In genomic region chr10:17257466-17258321, GRCh38 we compare ENCODE assay signal across 1 cellular context.
TF ChIP-seq lines count a peak whose summit lies in the region.

No MANE protein-coding gene starts in this region.

TF ChIP-seq in GM12878, 131 proteins besides CTCF, POLR2A, EP300 and RAD21:
- no peak for TF ChIP-seq EZH2 (IDR thresholded peaks at IDR 0.05; ENCODE audit: borderline replicate concordance, control insufficient read depth, low read depth, low read length)
- TF ChIP-seq FOXK2 (IDR thresholded peaks at IDR 0.05), result no peak
- TF ChIP-seq RB1 (IDR thresholded peaks at IDR 0.05; ENCODE audit: borderline replicate concordance), result no peak
- no peak for TF ChIP-seq SUPT20H (IDR thresholded peaks at IDR 0.05; ENCODE audit: borderline replicate concordance, control insufficient read depth, low read depth, low read length)
- peak; percentile 95 for TF ChIP-seq SMC3 (IDR thresholded peaks at IDR 0.05; ENCODE audit: borderline replicate concordance, low read length)
- TF ChIP-seq YY1 (IDR thresholded peaks at IDR 0.05; ENCODE audit: low read depth, low read length), result peak; percentile 80
- TF ChIP-seq SKIL (IDR thresholded peaks at IDR 0.05; ENCODE audit: low read depth, poor library complexity, severe bottlenecking), result peak; percentile 24
- no peak for TF ChIP-seq E2F4 (IDR thresholded peaks at IDR 0.05; ENCODE audit: low read depth, low read length)
